16 cellular contexts compared by ENCODE assay signal in the genomic region with DNA sequence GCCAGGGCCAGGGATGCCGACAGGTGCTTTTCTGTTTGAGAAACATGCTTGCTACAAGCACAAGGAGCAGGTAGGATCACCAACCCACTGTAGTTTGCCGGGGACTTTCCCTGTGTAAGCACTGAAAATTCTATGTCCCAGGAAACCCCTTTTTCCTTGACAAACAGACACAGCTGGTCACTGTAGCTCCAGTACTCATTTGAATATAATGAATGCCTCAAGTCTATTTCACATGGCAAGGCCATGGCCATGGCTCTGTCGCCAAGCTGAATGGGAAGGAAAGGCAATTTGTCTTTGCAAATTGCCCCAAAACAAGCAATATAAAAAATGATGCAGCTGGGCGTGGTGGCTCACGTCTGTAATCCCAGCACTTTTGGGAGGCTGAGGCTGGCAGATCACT. TPM values are rescaled to one million over a fixed set of nuclear protein-coding genes. Genes with fewer than 3 reads are reported as not detected.
DNase-seq lines count a peak whose midpoint lies in the region; ATAC-seq and TF ChIP-seq lines count a peak whose summit lies in the region.
"Had no signal": no experiment of that assay in that cellular context is flagged by ENCODE, and none has a peak within 500 bp of the region (broad histone marks: within the 10 kb centered on the region; RNA-seq: fewer than 3 reads in every experiment).

No MANE protein-coding gene starts in this region.

- no peak for TF ChIP-seq CTCF in thyroid gland (IDR thresholded peaks at IDR 0.05)

- DNase-seq in A172 (ENCODE audit: low spot score) (peak; percentile 5), NCI-H69 (lab: John Stamatoyannopoulos, UW) (peak; percentile 23), globus pallidus (ENCODE audit: low spot score) (peak; percentile 54), pons (ENCODE audit: low spot score) (peak; percentile 67), T1000 (lab: John Stamatoyannopoulos, UW) (no peak), thyroid gland (no peak)
- DNase-seq: GDM1, KG1, NCI-H1092 treated with DMSO at 0.1 percent for 48 hours, NCI-H1694, SHP77 had no signal

- H3K36me3 ChIP-seq in thyroid gland = no peaks in the 10 kb centered on the region
- H3K36me3 ChIP-seq: HAP-1 had no signal

- H3K27me3 ChIP-seq in thyroid gland = no peaks in the 10 kb centered on the region

- TF ChIP-seq POLR2A in thyroid gland (IDR thresholded peaks at IDR 0.05) = no peak

- ATAC-seq in HG03025 (IDR thresholded peaks at IDR 0.05; ENCODE audit: low FRiP score, unreplicated experiment) = no peak
- ATAC-seq: GM12878 had no signal

- WGBS in thyroid gland, 2 donors = 87 to 90% methylated on average over 5 of the region's 5 CpGs

- H3K4me3 ChIP-seq in thyroid gland (replicated peaks in 1 of 3) = no peak overlapping the region
- H3K4me3 ChIP-seq: A549, GM12878, HAP-1 had no signal

- no peak overlapping the region for H3K27ac ChIP-seq in thyroid gland
- H3K27ac ChIP-seq: A549, C4-2B had no signal

- intact Hi-C loops in thyroid gland (cut with DNase I) = no loop called here

- no peaks in the 10 kb centered on the region for H3K9me3 ChIP-seq in thyroid gland
- H3K9me3 ChIP-seq: HAP-1 had no signal

- no peaks in the 10 kb centered on the region for H3K4me1 ChIP-seq in thyroid gland
- H3K4me1 ChIP-seq: A549, HAP-1 had no signal

RNA-seq across cellular contexts. Expression of gene IGFBP2, which starts 49.6 kb away (rescaled TPM):
- 42.8 and 56.6 TPM in 2 replicates for total RNA-seq in A172 (2014; rRNA removed; shearing (Covaris generic))
- 10 to 100 TPM; 26.5 to 45.0 (median 40.0) TPM for total RNA-seq in thyroid gland

Comparison
In these comparisons a context has a peak if more than half of its experiments do, and no peak if none do; other contexts are left out.
1. DNase-seq: peak in A172 (single experiment), NCI-H69 (single experiment), globus pallidus (single experiment) and pons (single experiment); none in T1000 (single experiment) and thyroid gland (0 of 2).